ENCODE assay signal across 1 cellular context in the genomic region with DNA sequence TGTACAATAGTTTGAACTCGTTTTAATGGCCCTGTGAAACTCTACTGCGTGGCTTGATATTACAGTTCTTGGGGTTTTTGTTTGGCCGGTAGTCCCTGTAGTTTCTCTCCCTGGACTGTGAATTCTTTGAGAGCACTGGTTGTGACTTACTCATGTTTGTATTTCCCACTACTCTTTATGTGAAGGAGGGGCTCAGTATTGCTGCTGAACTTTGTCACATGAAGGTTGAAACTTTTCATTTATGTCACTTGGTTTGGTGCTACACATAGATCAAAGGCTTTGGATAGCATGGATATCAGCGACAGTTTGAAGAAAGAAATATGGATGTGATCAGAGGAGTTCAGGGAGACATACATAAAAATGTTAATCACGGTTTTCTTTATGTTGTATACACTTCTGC.
A peak's percentile ranks its signal among the peaks of the same experiment; 100 is the strongest.
TF ChIP-seq lines count a peak whose summit lies in the region.

No MANE protein-coding gene starts in this region.

TF ChIP-seq in HepG2, 621 proteins besides CTCF, POLR2A, EP300 and RAD21 (continued from another document):
- TF ChIP-seq ZNF800 (CRISPR knock-in tag; IDR thresholded peaks at IDR 0.05) (no peak), PBX3 (CRISPR knock-in tag; IDR thresholded peaks at IDR 0.05; ENCODE audit: borderline replicate concordance) (no peak), TMF1 (CRISPR knock-in tag; IDR thresholded peaks at IDR 0.05; ENCODE audit: low read depth) (no peak), MED8 (CRISPR knock-in tag; IDR thresholded peaks at IDR 0.05; ENCODE audit: insufficient replicate concordance) (no peak), ZBTB20 (CRISPR knock-in tag; IDR thresholded peaks at IDR 0.05; ENCODE audit: borderline replicate concordance, low read depth) (no peak), FOXA1 (IDR thresholded peaks at IDR 0.05) (no peak), FOXA1 (CRISPR knock-in tag; IDR thresholded peaks at IDR 0.05) (no peak), ZXDC (CRISPR knock-in tag; IDR thresholded peaks at IDR 0.05) (no peak), ZNF331 (CRISPR knock-in tag; IDR thresholded peaks at IDR 0.05) (no peak), ESRRA (CRISPR knock-in tag; IDR thresholded peaks at IDR 0.05; ENCODE audit: low read depth) (no peak), SRF (IDR thresholded peaks at IDR 0.05; ENCODE audit: low read depth, low read length) (no peak), TBL1XR1 (IDR thresholded peaks at IDR 0.05; ENCODE audit: borderline replicate concordance, low read length, partially characterized antibody) (no peak), ZFP91 (CRISPR knock-in tag; IDR thresholded peaks at IDR 0.05; ENCODE audit: borderline replicate concordance) (no peak), ZNF605 (CRISPR knock-in tag; IDR thresholded peaks at IDR 0.05) (no peak), ZBTB3 (CRISPR knock-in tag; IDR thresholded peaks at IDR 0.05; ENCODE audit: borderline replicate concordance, low read depth) (no peak), ZNF317 (CRISPR knock-in tag; IDR thresholded peaks at IDR 0.05) (no peak), NR2F6 (IDR thresholded peaks at IDR 0.05) (no peak), NR2F6 (CRISPR knock-in tag; IDR thresholded peaks at IDR 0.05) (0 out of 2 replicates have a peak, but pooled peaks have one; percentile 13), ZNF296 (CRISPR knock-in tag; conservative IDR thresholded peaks at IDR 0.05) (no peak), SPEN (CRISPR knock-in tag; IDR thresholded peaks at IDR 0.05; ENCODE audit: low read depth) (no peak), HNF4A (CRISPR knock-in tag; IDR thresholded peaks at IDR 0.05) (peak; percentile 41), ZKSCAN8 (CRISPR knock-in tag; IDR thresholded peaks at IDR 0.05; ENCODE audit: borderline replicate concordance) (no peak), DR1 (CRISPR knock-in tag; IDR thresholded peaks at IDR 0.05) (no peak), ZFP37 (CRISPR knock-in tag; IDR thresholded peaks at IDR 0.05; ENCODE audit: borderline replicate concordance) (no peak), BCL6 (CRISPR knock-in tag; IDR thresholded peaks at IDR 0.05) (peak; percentile 34; the same call in 1 of the 2 replicates), TAF15 (IDR thresholded peaks at IDR 0.05; ENCODE audit: low read depth, low read length, poor library complexity, severe bottlenecking) (no peak), MYPOP (CRISPR knock-in tag; IDR thresholded peaks at IDR 0.05) (no peak)
- TF ChIP-seq, protein P1, sequence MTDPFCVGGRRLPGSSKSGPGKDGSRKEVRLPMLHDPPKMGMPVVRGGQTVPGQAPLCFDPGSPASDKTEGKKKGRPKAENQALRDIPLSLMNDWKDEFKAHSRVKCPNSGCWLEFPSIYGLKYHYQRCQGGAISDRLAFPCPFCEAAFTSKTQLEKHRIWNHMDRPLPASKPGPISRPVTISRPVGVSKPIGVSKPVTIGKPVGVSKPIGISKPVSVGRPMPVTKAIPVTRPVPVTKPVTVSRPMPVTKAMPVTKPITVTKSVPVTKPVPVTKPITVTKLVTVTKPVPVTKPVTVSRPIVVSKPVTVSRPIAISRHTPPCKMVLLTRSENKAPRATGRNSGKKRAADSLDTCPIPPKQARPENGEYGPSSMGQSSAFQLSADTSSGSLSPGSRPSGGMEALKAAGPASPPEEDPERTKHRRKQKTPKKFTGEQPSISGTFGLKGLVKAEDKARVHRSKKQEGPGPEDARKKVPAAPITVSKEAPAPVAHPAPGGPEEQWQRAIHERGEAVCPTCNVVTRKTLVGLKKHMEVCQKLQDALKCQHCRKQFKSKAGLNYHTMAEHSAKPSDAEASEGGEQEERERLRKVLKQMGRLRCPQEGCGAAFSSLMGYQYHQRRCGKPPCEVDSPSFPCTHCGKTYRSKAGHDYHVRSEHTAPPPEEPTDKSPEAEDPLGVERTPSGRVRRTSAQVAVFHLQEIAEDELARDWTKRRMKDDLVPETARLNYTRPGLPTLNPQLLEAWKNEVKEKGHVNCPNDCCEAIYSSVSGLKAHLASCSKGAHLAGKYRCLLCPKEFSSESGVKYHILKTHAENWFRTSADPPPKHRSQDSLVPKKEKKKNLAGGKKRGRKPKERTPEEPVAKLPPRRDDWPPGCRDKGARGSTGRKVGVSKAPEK (CRISPR knock-in tag; IDR thresholded peaks at IDR 0.05; ENCODE audit: borderline replicate concordance) = no peak
- TF ChIP-seq, protein P2, sequence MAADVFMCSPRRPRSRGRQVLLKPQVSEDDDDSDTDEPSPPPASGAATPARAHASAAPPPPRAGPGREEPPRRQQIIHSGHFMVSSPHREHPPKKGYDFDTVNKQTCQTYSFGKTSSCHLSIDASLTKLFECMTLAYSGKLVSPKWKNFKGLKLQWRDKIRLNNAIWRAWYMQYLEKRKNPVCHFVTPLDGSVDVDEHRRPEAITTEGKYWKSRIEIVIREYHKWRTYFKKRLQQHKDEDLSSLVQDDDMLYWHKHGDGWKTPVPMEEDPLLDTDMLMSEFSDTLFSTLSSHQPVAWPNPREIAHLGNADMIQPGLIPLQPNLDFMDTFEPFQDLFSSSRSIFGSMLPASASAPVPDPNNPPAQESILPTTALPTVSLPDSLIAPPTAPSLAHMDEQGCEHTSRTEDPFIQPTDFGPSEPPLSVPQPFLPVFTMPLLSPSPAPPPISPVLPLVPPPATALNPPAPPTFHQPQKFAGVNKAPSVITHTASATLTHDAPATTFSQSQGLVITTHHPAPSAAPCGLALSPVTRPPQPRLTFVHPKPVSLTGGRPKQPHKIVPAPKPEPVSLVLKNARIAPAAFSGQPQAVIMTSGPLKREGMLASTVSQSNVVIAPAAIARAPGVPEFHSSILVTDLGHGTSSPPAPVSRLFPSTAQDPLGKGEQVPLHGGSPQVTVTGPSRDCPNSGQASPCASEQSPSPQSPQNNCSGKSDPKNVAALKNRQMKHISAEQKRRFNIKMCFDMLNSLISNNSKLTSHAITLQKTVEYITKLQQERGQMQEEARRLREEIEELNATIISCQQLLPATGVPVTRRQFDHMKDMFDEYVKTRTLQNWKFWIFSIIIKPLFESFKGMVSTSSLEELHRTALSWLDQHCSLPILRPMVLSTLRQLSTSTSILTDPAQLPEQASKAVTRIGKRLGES (CRISPR knock-in tag; IDR thresholded peaks at IDR 0.05; ENCODE audit: borderline replicate concordance) = no peak
- TF ChIP-seq, protein P3, sequence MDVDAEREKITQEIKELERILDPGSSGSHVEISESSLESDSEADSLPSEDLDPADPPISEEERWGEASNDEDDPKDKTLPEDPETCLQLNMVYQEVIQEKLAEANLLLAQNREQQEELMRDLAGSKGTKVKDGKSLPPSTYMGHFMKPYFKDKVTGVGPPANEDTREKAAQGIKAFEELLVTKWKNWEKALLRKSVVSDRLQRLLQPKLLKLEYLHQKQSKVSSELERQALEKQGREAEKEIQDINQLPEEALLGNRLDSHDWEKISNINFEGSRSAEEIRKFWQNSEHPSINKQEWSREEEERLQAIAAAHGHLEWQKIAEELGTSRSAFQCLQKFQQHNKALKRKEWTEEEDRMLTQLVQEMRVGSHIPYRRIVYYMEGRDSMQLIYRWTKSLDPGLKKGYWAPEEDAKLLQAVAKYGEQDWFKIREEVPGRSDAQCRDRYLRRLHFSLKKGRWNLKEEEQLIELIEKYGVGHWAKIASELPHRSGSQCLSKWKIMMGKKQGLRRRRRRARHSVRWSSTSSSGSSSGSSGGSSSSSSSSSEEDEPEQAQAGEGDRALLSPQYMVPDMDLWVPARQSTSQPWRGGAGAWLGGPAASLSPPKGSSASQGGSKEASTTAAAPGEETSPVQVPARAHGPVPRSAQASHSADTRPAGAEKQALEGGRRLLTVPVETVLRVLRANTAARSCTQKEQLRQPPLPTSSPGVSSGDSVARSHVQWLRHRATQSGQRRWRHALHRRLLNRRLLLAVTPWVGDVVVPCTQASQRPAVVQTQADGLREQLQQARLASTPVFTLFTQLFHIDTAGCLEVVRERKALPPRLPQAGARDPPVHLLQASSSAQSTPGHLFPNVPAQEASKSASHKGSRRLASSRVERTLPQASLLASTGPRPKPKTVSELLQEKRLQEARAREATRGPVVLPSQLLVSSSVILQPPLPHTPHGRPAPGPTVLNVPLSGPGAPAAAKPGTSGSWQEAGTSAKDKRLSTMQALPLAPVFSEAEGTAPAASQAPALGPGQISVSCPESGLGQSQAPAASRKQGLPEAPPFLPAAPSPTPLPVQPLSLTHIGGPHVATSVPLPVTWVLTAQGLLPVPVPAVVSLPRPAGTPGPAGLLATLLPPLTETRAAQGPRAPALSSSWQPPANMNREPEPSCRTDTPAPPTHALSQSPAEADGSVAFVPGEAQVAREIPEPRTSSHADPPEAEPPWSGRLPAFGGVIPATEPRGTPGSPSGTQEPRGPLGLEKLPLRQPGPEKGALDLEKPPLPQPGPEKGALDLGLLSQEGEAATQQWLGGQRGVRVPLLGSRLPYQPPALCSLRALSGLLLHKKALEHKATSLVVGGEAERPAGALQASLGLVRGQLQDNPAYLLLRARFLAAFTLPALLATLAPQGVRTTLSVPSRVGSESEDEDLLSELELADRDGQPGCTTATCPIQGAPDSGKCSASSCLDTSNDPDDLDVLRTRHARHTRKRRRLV (CRISPR knock-in tag; IDR thresholded peaks at IDR 0.05) = no peak
